Comparison of ENCODE assay signal across 32 cellular contexts in genomic region chr10:5187852-5188251, GRCh38. TPM values are rescaled to one million over a fixed set of nuclear protein-coding genes. Genes with fewer than 3 reads are reported as not detected.
"Had no signal": no experiment of that assay in that cellular context is flagged by ENCODE, and none has a peak within 500 bp of the region (broad histone marks: within the 10 kb centered on the region; RNA-seq: fewer than 3 reads in every experiment).

No MANE protein-coding gene starts in this region.

- H3K36me3 Mint-ChIP-seq: memory B cell; natural killer cell; stimulated activated effector memory CD8-positive, alpha-beta T cell treated with anti-CD3 and anti-CD28 coated beads, Interleukin-12 subunit alpha, Interleukin-12 subunit beta, amount 100 ng/mL, for 72 hours; type B pancreatic cell had no signal

- H3K9me3 ChIP-seq: colonic mucosa, lower lobe of right lung, ovary, stomach, testis, tibial artery had no signal

- H3K4me3 ChIP-seq: colonic mucosa, hepatocyte, lower lobe of right lung, ovary, stomach, testis, tibial artery had no signal

- H3K4me2 ChIP-seq: hepatocyte had no signal

- DNase-seq: colonic mucosa; effector CD8-positive, alpha-beta T cell; endodermal cell; kidney; lower lobe of right lung; natural killer cell; occipital lobe; ovary; stimulated activated CD4-positive, alpha-beta T cell treated with anti-CD3 and anti-CD28 coated beads, Interleukin-2, amount 100 ng/mL, for 24 hours; stimulated activated CD4-positive, alpha-beta T cell treated with anti-CD3 and anti-CD28 coated beads, Interleukin-4, amount 100 ng/mL, for 24 hours; stimulated activated naive CD4-positive, alpha-beta T cell treated with Interleukin-2 at 50 U/mL for 16 hours; stomach; substantia nigra; testis; tibial artery had no signal

- H2AFZ ChIP-seq: hepatocyte had no signal

- H3K79me2 ChIP-seq: hepatocyte had no signal

- H3K4me3 Mint-ChIP-seq: central memory CD8-positive, alpha-beta T cell; dendritic cell treated with granulocyte-macrophage colony-stimulating factor and Interleukin-4, amounts not matched to agents 40 ng/mL and 50 ng/mL, for 4 days; endodermal cell; memory B cell; natural killer cell; stimulated activated effector memory CD8-positive, alpha-beta T cell treated with anti-CD3 and anti-CD28 coated beads, Interleukin-12 subunit alpha, Interleukin-12 subunit beta, amount 100 ng/mL, for 72 hours; type B pancreatic cell had no signal

- H3K27ac Mint-ChIP-seq: dendritic cell treated with granulocyte-macrophage colony-stimulating factor and Interleukin-4, amounts not matched to agents 40 ng/mL and 50 ng/mL, for 4 days; memory B cell; natural killer cell; stimulated activated effector memory CD8-positive, alpha-beta T cell treated with anti-CD3 and anti-CD28 coated beads, Interleukin-12 subunit alpha, Interleukin-12 subunit beta, amount 100 ng/mL, for 72 hours; type B pancreatic cell had no signal

- H3K36me3 ChIP-seq: colonic mucosa, lower lobe of right lung, ovary, stomach, tibial artery had no signal

- H3K27me3 ChIP-seq: colonic mucosa, hepatocyte, ovary, stomach, testis, tibial artery had no signal

- H3K9me3 Mint-ChIP-seq: central memory CD8-positive, alpha-beta T cell; dendritic cell treated with granulocyte-macrophage colony-stimulating factor and Interleukin-4, amounts not matched to agents 40 ng/mL and 50 ng/mL, for 4 days; memory B cell; stimulated activated effector memory CD8-positive, alpha-beta T cell treated with anti-CD3 and anti-CD28 coated beads, Interleukin-12 subunit alpha, Interleukin-12 subunit beta, amount 100 ng/mL, for 72 hours; type B pancreatic cell had no signal

- H3K27me3 Mint-ChIP-seq: central memory CD8-positive, alpha-beta T cell; dendritic cell treated with granulocyte-macrophage colony-stimulating factor and Interleukin-4, amounts not matched to agents 40 ng/mL and 50 ng/mL, for 4 days; type B pancreatic cell had no signal

- ATAC-seq: esophagus mucosa; lower lobe of right lung; natural killer cell; stimulated activated effector memory CD8-positive, alpha-beta T cell treated with anti-CD3 and anti-CD28 coated beads, Interleukin-12 subunit alpha, Interleukin-12 subunit beta, amount 100 ng/mL, for 72 hours had no signal

- H3K4me1 ChIP-seq: colonic mucosa, lower lobe of right lung, stomach, tibial artery had no signal

- H3K27ac ChIP-seq: colonic mucosa, epithelial cell of prostate, hepatocyte, lower lobe of right lung, ovary, stomach, testis, tibial artery had no signal

- FAIRE-seq: frontal cortex, kidney had no signal

- H3K4me1 Mint-ChIP-seq: central memory CD8-positive, alpha-beta T cell; memory B cell; natural killer cell; stimulated activated effector memory CD8-positive, alpha-beta T cell treated with anti-CD3 and anti-CD28 coated beads, Interleukin-12 subunit alpha, Interleukin-12 subunit beta, amount 100 ng/mL, for 72 hours had no signal

RNA-seq across cellular contexts. Expression of gene AKR1C8, which starts 2.9 kb away (rescaled TPM):
- total RNA-seq: chondrocyte, colonic mucosa, endodermal cell, esophagus mucosa, fibroblast of lung, fibroblast of villous mesenchyme, frontal cortex, hepatocyte, posterior vena cava, pulmonary artery endothelial cell, stomach, urinary bladder had no signal
- polyA plus RNA-seq: fibroblast of lung, ovary, stomach, urinary bladder had no signal

RNA-seq across cellular contexts. Expression of gene AKR1C4, which starts 8.8 kb away (rescaled TPM):
- total RNA-seq: chondrocyte, colonic mucosa, endodermal cell, esophagus mucosa, fibroblast of lung, fibroblast of villous mesenchyme, frontal cortex, kidney, lower lobe of right lung, natural killer cell, occipital lobe, ovary, posterior vena cava, pulmonary artery endothelial cell, sciatic nerve, stomach, urinary bladder had no signal
- polyA plus RNA-seq: fibroblast of lung, neural cell, ovary, stomach had no signal
